15 cellular contexts compared by ENCODE assay signal in the genomic region with DNA sequence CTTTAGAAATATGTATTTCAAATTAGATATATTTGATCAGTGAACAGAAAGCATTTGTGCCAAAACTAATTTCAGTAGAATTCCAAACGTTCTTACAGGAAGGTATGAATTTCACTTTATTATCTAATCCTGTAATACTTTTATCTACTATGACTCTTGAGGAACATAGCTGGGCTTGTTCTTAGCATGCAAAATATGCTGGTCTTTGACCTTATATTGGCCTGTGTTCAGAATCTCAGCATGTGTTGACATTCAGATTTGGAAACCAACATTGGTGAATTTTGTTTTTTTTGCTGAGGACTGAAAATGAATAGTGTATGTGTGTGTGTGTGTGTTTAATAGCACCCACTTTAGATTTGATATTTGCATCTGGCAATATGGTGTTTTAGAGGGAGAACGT.
A peak's percentile ranks its signal among the peaks of the same experiment; 100 is the strongest.
DNase-seq lines count a peak whose midpoint lies in the region; ATAC-seq and TF ChIP-seq lines count a peak whose summit lies in the region.
"Had no signal": no experiment of that assay in that cellular context is flagged by ENCODE, and none has a peak within 500 bp of the region (broad histone marks: within the 10 kb centered on the region; RNA-seq: fewer than 3 reads in every experiment).

No MANE protein-coding gene starts in this region.

- H3K18ac ChIP-seq in IMR-90 (ENCODE audit: low read depth, low read length), result no peak overlapping the region; the same call in 1 of the 2 replicates

- no peak overlapping the region for H3K4me3 Mint-ChIP-seq in nephron progenitor cell
- H3K4me3 Mint-ChIP-seq: B cell; CD4-positive, CD25-positive, alpha-beta regulatory T cell had no signal

- H3K4me2 ChIP-seq in IMR-90 (ENCODE audit: low read depth, low read length) (no peak overlapping the region), fibroblast of lung (ENCODE audit: extremely low read depth, insufficient read depth, low read length) (no peak overlapping the region)

- H3K36me3 Mint-ChIP-seq in nephron progenitor cell (ENCODE audit: low read depth), result peaks cover 53% of the 10 kb centered on the region
- H3K36me3 Mint-ChIP-seq: CD4-positive, CD25-positive, alpha-beta regulatory T cell had no signal

- H3K36me3 ChIP-seq in IMR-90 (ENCODE audit: control insufficient read depth, insufficient read depth, low read length) (peaks cover 24% of the 10 kb centered on the region), adipocyte (ENCODE audit: control insufficient read depth, insufficient read depth, low read length, severe bottlenecking) (peaks cover 3% of the 10 kb centered on the region), fibroblast of lung (ENCODE audit: control insufficient read depth, insufficient read depth, low read length) (peaks cover 7% of the 10 kb centered on the region), spleen (peaks cover 0 to 8% (median 0%) of the 10 kb centered on the region in 6 donors)
- H3K36me3 ChIP-seq: SJSA1 had no signal

- DNase-seq in IMR-90, result peak; percentile 48
- peak; percentile 12 for DNase-seq in adipocyte (ENCODE audit: low read depth)
- DNase-seq in fibroblast of lung (ENCODE audit: low read depth in 2 of 2), result peak; percentile 48 to 55
- no peak for DNase-seq in nephron progenitor cell
- no peak for DNase-seq in spleen
- DNase-seq in NCI-H1092 treated with DMSO at 0.1 percent for 48 hours (lab: John Stamatoyannopoulos, UW), result no peak
- no peak for DNase-seq in NCI-H526 treated with DMSO at 0.1 percent for 48 hours (lab: John Stamatoyannopoulos, UW)
- DNase-seq: CD4-positive, CD25-positive, alpha-beta regulatory T cell; DMS 273 treated with DMSO at 0.1 percent for 48 hours; GDM1; H7; NCI-H1930 had no signal

- H4K20me1 ChIP-seq in IMR-90 (ENCODE audit: insufficient read depth, low read length) (peaks cover 76% of the 10 kb centered on the region), fibroblast of lung (ENCODE audit: control insufficient read depth, extremely low read depth, insufficient read depth, low read length) (peaks cover 2% of the 10 kb centered on the region)

- no peak overlapping the region for H4K8ac ChIP-seq in IMR-90 (ENCODE audit: low read depth in 2 of 2, low read length in 2 of 2)

- peaks cover 35% of the 10 kb centered on the region for H3K4me1 Mint-ChIP-seq in nephron progenitor cell
- H3K4me1 Mint-ChIP-seq: B cell; CD4-positive, CD25-positive, alpha-beta regulatory T cell had no signal

- H3K4me1 ChIP-seq in IMR-90 (ENCODE audit: control insufficient read depth, insufficient read depth, low read length) (peaks cover 16% of the 10 kb centered on the region), adipocyte (ENCODE audit: control insufficient read depth, insufficient read depth, low read length) (peaks cover 19% of the 10 kb centered on the region), fibroblast of lung (ENCODE audit: control insufficient read depth, extremely low read depth, insufficient read depth, low read length) (peaks cover 3% of the 10 kb centered on the region), spleen (peaks cover 0 to 5% (median 0%) of the 10 kb centered on the region in 6 donors)
- H3K4me1 ChIP-seq: SJSA1 had no signal

- H3K79me1 ChIP-seq in IMR-90 (ENCODE audit: low read depth in 1 of 2, low read length in 2 of 2), result peaks cover 34 to 75% of the 10 kb centered on the region in 2 experiments; a peak in 3 of 4 replicates

- TF ChIP-seq RAD21 in IMR-90 (IDR thresholded peaks at IDR 0.05; ENCODE audit: low read length), result no peak

- no peaks in the 10 kb centered on the region for H3K27me3 Mint-ChIP-seq in nephron progenitor cell (ENCODE audit: low read depth, poor library complexity)

- peaks cover 15% of the 10 kb centered on the region for H3K9me1 ChIP-seq in IMR-90 (ENCODE audit: insufficient read depth, low read length)

- H3K9me3 ChIP-seq in IMR-90 (ENCODE audit: control insufficient read depth, insufficient read depth, low read length), result no peaks in the 10 kb centered on the region
- H3K9me3 ChIP-seq in adipocyte (ENCODE audit: control insufficient read depth, low read length), result no peaks in the 10 kb centered on the region
- H3K9me3 ChIP-seq in fibroblast of lung (ENCODE audit: control insufficient read depth, insufficient read depth, low read depth, low read length), result no peaks in the 10 kb centered on the region
- no peaks in the 10 kb centered on the region for H3K9me3 ChIP-seq in spleen
- H3K9me3 ChIP-seq: SJSA1 had no signal

- H2AFZ ChIP-seq in IMR-90 (replicated peaks; ENCODE audit: low read length, poor library complexity), result no peak overlapping the region
- H2AFZ ChIP-seq in fibroblast of lung (ENCODE audit: low read length), result no peak overlapping the region

- H4K91ac ChIP-seq in IMR-90 (ENCODE audit: insufficient read depth, low read depth, low read length), result no peak overlapping the region

- no peaks in the 10 kb centered on the region for H3K27me3 ChIP-seq in IMR-90 (ENCODE audit: control insufficient read depth, insufficient read depth, low read length)
- no peaks in the 10 kb centered on the region for H3K27me3 ChIP-seq in adipocyte (replicated peaks; ENCODE audit: control insufficient read depth, insufficient read depth, low read length)
- no peaks in the 10 kb centered on the region for H3K27me3 ChIP-seq in fibroblast of lung (ENCODE audit: control insufficient read depth, insufficient read depth, low read length)
- H3K27me3 ChIP-seq in spleen (replicated peaks in 1 of 7), result no peaks in the 10 kb centered on the region
- H3K27me3 ChIP-seq: SJSA1 had no signal

- WGBS in IMR-90 (ENCODE audit: extremely low coverage in 2 of 2, insufficient read length in 1 of 2), 2 experiments, result no CpG with 5 or more reads among the region's 2 CpGs
- WGBS in spleen, 5 donors, result 57 to 81% (median 66%) methylated on average over 2 of the region's 2 CpGs

- H4K5ac ChIP-seq in IMR-90 (ENCODE audit: low read depth, low read length), result no peak overlapping the region

- no peak overlapping the region for H3K4me3 ChIP-seq in IMR-90 (ENCODE audit: insufficient read depth, low read depth, low read length)
- no peak overlapping the region for H3K4me3 ChIP-seq in adipocyte (ENCODE audit: low read length)
- no peak overlapping the region for H3K4me3 ChIP-seq in fibroblast of lung (replicated peaks in 1 of 4; ENCODE audit: control extremely low read depth in 1 of 4, insufficient read depth in 1 of 4, low read depth in 3 of 4, low read length in 4 of 4)
- no peak overlapping the region for H3K4me3 ChIP-seq in spleen
- H3K4me3 ChIP-seq: SJSA1 had no signal

- H3K27ac ChIP-seq in IMR-90 (ENCODE audit: insufficient read depth, low read length), result no peak overlapping the region
- H3K27ac ChIP-seq in fibroblast of lung (ENCODE audit: insufficient read depth, low read length), result no peak overlapping the region
- H3K27ac ChIP-seq in spleen, result no peak overlapping the region
- H3K27ac ChIP-seq: SJSA1 had no signal

- peak overlapping the region; percentile 15 for H2BK5ac ChIP-seq in IMR-90 (ENCODE audit: low read depth, low read length, poor library complexity, severe bottlenecking)

- no peak overlapping the region for H3K4ac ChIP-seq in IMR-90 (ENCODE audit: low read depth, low read length)

- ATAC-seq in IMR-90 (ENCODE audit: low read depth), result no peak; the same call in 1 of the 2 replicates
- ATAC-seq: Panc1 had no signal

- peaks cover 43% of the 10 kb centered on the region for H3K79me2 ChIP-seq in fibroblast of lung (ENCODE audit: control insufficient read depth, insufficient read depth, low read length)

- intact Hi-C loops in IMR-90 (cut with micrococcal nuclease) (no loop called here), spleen (cut with DNase I; ENCODE audit: low total_unique reads) (no loop called here)

- H2BK20ac ChIP-seq in IMR-90 (ENCODE audit: low read depth, low read length), result no peak overlapping the region

- H3K14ac ChIP-seq in IMR-90 (replicated peaks; ENCODE audit: low read depth, low read length), result no peak overlapping the region

- H2BK120ac ChIP-seq in IMR-90 (ENCODE audit: low read depth, low read length), result no peak overlapping the region

- TF ChIP-seq POLR2A in IMR-90 (IDR thresholded peaks at IDR 0.05; ENCODE audit: low read depth, low read length) (no peak), spleen (IDR thresholded peaks at IDR 0.05) (no peak)

- in situ Hi-C loops in IMR-90 (cut with MboI; ENCODE audit: low sequenced_read_pairs), result no loop called here

- H2BK15ac ChIP-seq in IMR-90 (ENCODE audit: low read depth, low read length), result no peak overlapping the region

- no TSS peak for BruUV-seq in IMR-90 (replicated peaks; lab: Mats Ljungman, UMichigan)

- H2AK5ac ChIP-seq in IMR-90 (ENCODE audit: low read depth, low read length), result no peak overlapping the region

- H3K9me3 Mint-ChIP-seq in nephron progenitor cell, result no peaks in the 10 kb centered on the region

- no peak overlapping the region for H2AK9ac ChIP-seq in IMR-90 (replicated peaks; ENCODE audit: low read depth, low read length, poor library complexity)

- H3K9ac ChIP-seq in IMR-90 (ENCODE audit: low read depth, low read length) (no peak overlapping the region), adipocyte (ENCODE audit: low read length) (no peak overlapping the region), fibroblast of lung (ENCODE audit: insufficient read depth, low read length) (no peak overlapping the region)

- CTCF ChIA-PET in IMR-90 (lab: Yijun Ruan, JAX), result interaction anchor here (1.2 kb wide), 1 partner anchor 12 kb away, joined by 3 read pairs; no protein-coding TSS in a partner anchor

- POLR2A ChIA-PET in IMR-90 (lab: Charles Lee; ENCODE audit: unreplicated experiment), result no interaction called here

- TF ChIP-seq CTCF in IMR-90 (conservative IDR thresholded peaks at IDR 0.05; ENCODE audit: low read depth, low read length), result no peak
- TF ChIP-seq CTCF in fibroblast of lung (conservative IDR thresholded peaks at IDR 0.05 in 1 of 2, IDR thresholded peaks at IDR 0.05 in 1 of 2; ENCODE audit: low read depth in 1 of 2, low read length in 2 of 2), result no peak
- no peak for TF ChIP-seq CTCF in nephron progenitor cell (IDR thresholded peaks at IDR 0.05)
- TF ChIP-seq CTCF in spleen (IDR thresholded peaks at IDR 0.05 in 8 of 11, conservative IDR thresholded peaks at IDR 0.05 in 3 of 11), result no peak

- H3K23ac ChIP-seq in IMR-90 (ENCODE audit: low read depth, low read length), result no peak overlapping the region

- dilution Hi-C loops in IMR-90 (cut with HindIII; ENCODE audit: low sequenced_read_pairs, unreplicated experiment), result no loop called here

- H3K56ac ChIP-seq in IMR-90 (ENCODE audit: extremely low read depth, insufficient read depth, low read length), result no peak overlapping the region

- peak overlapping the region; percentile 32 for H3K27ac Mint-ChIP-seq in nephron progenitor cell
- H3K27ac Mint-ChIP-seq: B cell; CD4-positive, CD25-positive, alpha-beta regulatory T cell had no signal

TF ChIP-seq in IMR-90, 13 proteins besides CTCF, POLR2A, EP300 and RAD21 (continues in another document):
- TF ChIP-seq, protein P1, sequence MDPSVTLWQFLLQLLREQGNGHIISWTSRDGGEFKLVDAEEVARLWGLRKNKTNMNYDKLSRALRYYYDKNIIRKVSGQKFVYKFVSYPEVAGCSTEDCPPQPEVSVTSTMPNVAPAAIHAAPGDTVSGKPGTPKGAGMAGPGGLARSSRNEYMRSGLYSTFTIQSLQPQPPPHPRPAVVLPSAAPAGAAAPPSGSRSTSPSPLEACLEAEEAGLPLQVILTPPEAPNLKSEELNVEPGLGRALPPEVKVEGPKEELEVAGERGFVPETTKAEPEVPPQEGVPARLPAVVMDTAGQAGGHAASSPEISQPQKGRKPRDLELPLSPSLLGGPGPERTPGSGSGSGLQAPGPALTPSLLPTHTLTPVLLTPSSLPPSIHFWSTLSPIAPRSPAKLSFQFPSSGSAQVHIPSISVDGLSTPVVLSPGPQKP (IDR thresholded peaks at IDR 0.05; ENCODE audit: borderline replicate concordance, low read depth, low read length), result no peak

Comparison
In these comparisons a context has a peak if more than half of its experiments do, and no peak if none do; other contexts are left out.
1. DNase-seq: peak in IMR-90 (single experiment), adipocyte (single experiment) and fibroblast of lung (2 of 2); none in nephron progenitor cell (single experiment), spleen (single experiment), NCI-H1092 treated with DMSO at 0.1 percent for 48 hours (single experiment) and NCI-H526 treated with DMSO at 0.1 percent for 48 hours (single experiment).